Comparison of ENCODE assay signal across 8 cellular contexts in genomic region chr2:126972272-126972626, GRCh38.
DNase-seq lines count a peak whose midpoint lies in the region; ATAC-seq, FAIRE-seq and TF ChIP-seq lines count a peak whose summit lies in the region.

No MANE protein-coding gene starts in this region.

- no peaks in the 10 kb centered on the region for H3K36me3 ChIP-seq in PC-9 (ENCODE audit: low read depth)
- H3K36me3 ChIP-seq in keratinocyte (ENCODE audit: control insufficient read depth in 2 of 2, extremely low read depth in 1 of 2, insufficient read depth in 2 of 2, low read length in 2 of 2): no peaks in the 10 kb centered on the region
- H3K36me3 ChIP-seq in skeletal muscle tissue (ENCODE audit: control insufficient read depth in 3 of 3, insufficient read depth in 3 of 3, low read length in 3 of 3): no peaks in the 10 kb centered on the region

- DNase-seq in PC-9: no peak
- DNase-seq in keratinocyte (ENCODE audit: low read depth, low spot score): no peak
- DNase-seq in HCEC 1CT: no peak
- no peak for DNase-seq in activated CD4-positive, CD25-positive, alpha-beta regulatory T cell treated with anti-CD3 and anti-CD28 coated beads, Interleukin-2, amount 50 U/mL, for 72 hours

- peak overlapping the region; percentile 43; the same call in 1 of the 2 replicates for H3K4me3 ChIP-seq in PC-9
- H3K4me3 ChIP-seq in keratinocyte (ENCODE audit: control insufficient read depth in 2 of 3, extremely low read depth in 1 of 3, insufficient read depth in 2 of 3, low read depth in 1 of 3, low read length in 3 of 3): no peak overlapping the region
- H3K4me3 ChIP-seq in skeletal muscle tissue (ENCODE audit: low read length in 3 of 3): peak overlapping the region in 2 of 3 donors; percentile 13 to 61

- H3K27ac ChIP-seq in PC-9 (no peak overlapping the region), keratinocyte (ENCODE audit: control insufficient read depth, insufficient read depth, low read length) (no peak overlapping the region), skeletal muscle tissue (ENCODE audit: low read depth, low read length) (no peak overlapping the region)

- H4K20me1 ChIP-seq in PC-9 (ENCODE audit: insufficient read depth): no peaks in the 10 kb centered on the region
- no peaks in the 10 kb centered on the region for H4K20me1 ChIP-seq in keratinocyte (ENCODE audit: control insufficient read depth, extremely low read depth, insufficient read depth, low read length)

- FAIRE-seq in keratinocyte (lab: Jason Lieb, UNC): no peak

- POLR2A ChIA-PET in PC-9 (lab: Charles Lee; ENCODE audit: unreplicated experiment): no interaction called here

- intact Hi-C loops in PC-9 (cut with micrococcal nuclease; ENCODE audit: unreplicated experiment): loop anchor here (5.0 kb wide), 2 partner anchors 200 to 1225 kb away; no protein-coding TSS in a partner anchor

- H3K4me2 ChIP-seq in PC-9 (peak overlapping the region; percentile 80), keratinocyte (ENCODE audit: control insufficient read depth, extremely low read depth, insufficient read depth, low read depth, low read length) (peak overlapping the region; percentile 89)

- H3F3A ChIP-seq in PC-9 (ENCODE audit: insufficient read depth, low read depth): no peaks in the 10 kb centered on the region

- CTCF ChIA-PET in PC-9 (lab: Charles Lee): interaction anchor here (0.5 to 1.1 kb wide), 2 partner anchors 152 to 444 kb away, joined by 3 to 7 read pairs; no protein-coding TSS in a partner anchor

- H2AFZ ChIP-seq in PC-9: peak overlapping the region; percentile 84
- no peak overlapping the region for H2AFZ ChIP-seq in keratinocyte (ENCODE audit: control insufficient read depth, low read length)

- BruUV-seq in PC-9 (replicated peaks; lab: Mats Ljungman, UMichigan): no TSS peak

- peaks cover 92% of the 10 kb centered on the region for H3K27me3 ChIP-seq in PC-9 (ENCODE audit: insufficient read depth, low read depth)
- H3K27me3 ChIP-seq in keratinocyte (ENCODE audit: control insufficient read depth, extremely low read depth, insufficient read depth, low read length): peaks cover 14% of the 10 kb centered on the region
- peaks cover 0 to 5% (median 4%) of the 10 kb centered on the region in 3 donors for H3K27me3 ChIP-seq in skeletal muscle tissue (ENCODE audit: control insufficient read depth in 3 of 3, insufficient read depth in 3 of 3, low read length in 3 of 3)

- no peaks in the 10 kb centered on the region for H3K9me1 ChIP-seq in keratinocyte (ENCODE audit: control insufficient read depth, extremely low read depth, insufficient read depth, low read length)

- no peaks in the 10 kb centered on the region for H3K4me1 ChIP-seq in PC-9 (replicated peaks; ENCODE audit: insufficient read depth)
- H3K4me1 ChIP-seq in keratinocyte (ENCODE audit: control insufficient read depth, extremely low read depth, insufficient read depth, low read length): peaks cover 3% of the 10 kb centered on the region
- H3K4me1 ChIP-seq in skeletal muscle tissue (ENCODE audit: control insufficient read depth in 3 of 3, insufficient read depth in 3 of 3, low read length in 3 of 3): peaks cover 4 to 17% (median 8%) of the 10 kb centered on the region in 3 donors

- H3K9ac ChIP-seq in keratinocyte (ENCODE audit: control insufficient read depth, extremely low read depth, insufficient read depth, low read length) (no peak overlapping the region), skeletal muscle tissue (ENCODE audit: low read depth in 1 of 3, low read length in 3 of 3) (peak overlapping the region in 2 of 3 donors; percentile 64 to 78)

- H3K79me2 ChIP-seq in PC-9 (ENCODE audit: low read depth) (no peaks in the 10 kb centered on the region), keratinocyte (ENCODE audit: control insufficient read depth, insufficient read depth, low read length) (no peaks in the 10 kb centered on the region)

- peak; percentile 14 for ATAC-seq in GM21528 (IDR thresholded peaks at IDR 0.05; ENCODE audit: low FRiP score, unreplicated experiment)
- no peak for ATAC-seq in GM18520 (IDR thresholded peaks at IDR 0.05; ENCODE audit: unreplicated experiment)
- ATAC-seq in GM18909 (IDR thresholded peaks at IDR 0.05; ENCODE audit: poor library complexity, unreplicated experiment): no peak

- TF ChIP-seq CTCF in PC-9 (conservative IDR thresholded peaks at IDR 0.05) (peak; percentile 24; the same call in 1 of the 2 replicates), keratinocyte (optimal IDR thresholded peaks at IDR 0.05 in 1 of 3, IDR thresholded peaks at IDR 0.05 in 1 of 3, conservative IDR thresholded peaks at IDR 0.05 in 1 of 3; ENCODE audit: extremely low read depth in 1 of 3, insufficient read depth in 2 of 3, low read length in 3 of 3) (no peak)

- dilution Hi-C loops in keratinocyte (cut with MboI; ENCODE audit: extremely low pct_ligation_motif_present, low sequenced_read_pairs): no loop called here

- no peaks in the 10 kb centered on the region for H3K9me2 ChIP-seq in PC-9 (ENCODE audit: insufficient read depth)

- no peaks in the 10 kb centered on the region for H3K9me3 ChIP-seq in PC-9 (ENCODE audit: insufficient read depth, low read depth)
- H3K9me3 ChIP-seq in keratinocyte (ENCODE audit: control insufficient read depth, low read depth, low read length): no peaks in the 10 kb centered on the region
- H3K9me3 ChIP-seq in skeletal muscle tissue (ENCODE audit: control insufficient read depth in 3 of 3, low read length in 3 of 3): no peaks in the 10 kb centered on the region

Comparison
In these comparisons a context has a peak if more than half of its experiments do, and no peak if none do; other contexts are left out.
1. H3K4me3 ChIP-seq: peak in PC-9 (single experiment) and skeletal muscle tissue (2 of 3); none in keratinocyte (0 of 3).